In genomic region chr15:87672309-87672897, GRCh38 we compare ENCODE assay signal across 8 cellular contexts.
DNase-seq lines count a peak whose midpoint lies in the region; ATAC-seq and TF ChIP-seq lines count a peak whose summit lies in the region.

No MANE protein-coding gene starts in this region.

- no peak overlapping the region for H2AK5ac ChIP-seq in neuronal stem cell (ENCODE audit: low read depth, low read length)

- no peak overlapping the region for H2BK12ac ChIP-seq in neuronal stem cell (ENCODE audit: low read length)

- no peaks in the 10 kb centered on the region for H3K79me1 ChIP-seq in neuronal stem cell (ENCODE audit: low read depth, low read length)

- H3K4me1 Mint-ChIP-seq in endodermal cell, result no peaks in the 10 kb centered on the region
- H3K4me1 Mint-ChIP-seq in activated CD4-positive, alpha-beta T cell treated with anti-CD3 and anti-CD28 coated beads for 36 hours, result no peaks in the 10 kb centered on the region

- DNase-seq in DMS114 treated with DMSO at 0.1 percent for 48 hours (lab: John Stamatoyannopoulos, UW; ENCODE audit: unreplicated experiment) (peak; percentile 9), NCI-H226 (peak; percentile 51), endodermal cell (peak; percentile 80), neuronal stem cell (ENCODE audit: low spot score) (peak; percentile 32)
- no peak for DNase-seq in activated CD4-positive, alpha-beta T cell treated with anti-CD3 and anti-CD28 coated beads for 36 hours

- H4K91ac ChIP-seq in neuronal stem cell (ENCODE audit: low read depth, low read length, poor library complexity), result no peak overlapping the region

- H4K8ac ChIP-seq in neuronal stem cell (ENCODE audit: low read depth, low read length), result no peak overlapping the region

- 37 to 78% methylated on average over 1 to 4 of the region's 4 CpGs for WGBS in endodermal cell (ENCODE audit: insufficient coverage in 1 of 2, insufficient read length in 1 of 2), 2 experiments
- no CpG with 5 or more reads among the region's 4 CpGs for WGBS in neuronal stem cell (ENCODE audit: extremely low coverage in 2 of 2, insufficient read length in 2 of 2, insufficient replicate concordance in 1 of 2), 2 donors

- no peak overlapping the region for H3K14ac ChIP-seq in neuronal stem cell (ENCODE audit: low read length)

- no peak overlapping the region for H3K23ac ChIP-seq in neuronal stem cell (ENCODE audit: low read depth, low read length, poor library complexity)

- intact Hi-C loops in activated CD4-positive, alpha-beta T cell treated with anti-CD3 and anti-CD28 coated beads for 36 hours (cut with DNase I, micrococcal nuclease), result no loop called here

- H3K9me3 ChIP-seq in endodermal cell (ENCODE audit: control insufficient read depth, low read length), result peaks cover 9% of the 10 kb centered on the region
- peaks cover 0 to under 1% of the 10 kb centered on the region in 2 donors for H3K9me3 ChIP-seq in neuronal stem cell (replicated peaks in 1 of 2; ENCODE audit: control insufficient read depth in 2 of 2, insufficient read depth in 1 of 2, low read depth in 1 of 2, low read length in 2 of 2)

- H2BK15ac ChIP-seq in neuronal stem cell (ENCODE audit: low read length), result no peak overlapping the region

- H3K27ac Mint-ChIP-seq in endodermal cell, result no peak overlapping the region
- H3K27ac Mint-ChIP-seq in activated CD4-positive, alpha-beta T cell treated with anti-CD3 and anti-CD28 coated beads for 36 hours, result no peak overlapping the region

- H3K36me3 ChIP-seq in endodermal cell (ENCODE audit: control insufficient read depth, insufficient read depth, low read length) (no peaks in the 10 kb centered on the region), neuronal stem cell (replicated peaks in 1 of 2; ENCODE audit: control insufficient read depth in 2 of 2, insufficient read depth in 2 of 2, low read length in 2 of 2) (no peaks in the 10 kb centered on the region)

- H2BK5ac ChIP-seq in neuronal stem cell (ENCODE audit: low read length), result no peak overlapping the region

- CTCF ChIA-PET in activated CD4-positive, alpha-beta T cell treated with anti-CD3 and anti-CD28 coated beads for 36 hours (lab: Charles Lee), result no interaction called here

- H3K4me3 ChIP-seq in endodermal cell (ENCODE audit: low read length) (no peak overlapping the region), neuronal stem cell (ENCODE audit: low read length in 2 of 2) (no peak overlapping the region)

- H3K4ac ChIP-seq in neuronal stem cell (ENCODE audit: low read length), result no peak overlapping the region

- peaks cover 7% of the 10 kb centered on the region for H3K27me3 Mint-ChIP-seq in endodermal cell (ENCODE audit: insufficient read depth)
- H3K27me3 Mint-ChIP-seq in activated CD4-positive, alpha-beta T cell treated with anti-CD3 and anti-CD28 coated beads for 36 hours, result peaks cover 4% of the 10 kb centered on the region

- H3K27me3 ChIP-seq in endodermal cell (ENCODE audit: control insufficient read depth, insufficient read depth, low read length, poor library complexity, severe bottlenecking) (peaks cover 4% of the 10 kb centered on the region), neuronal stem cell (ENCODE audit: control insufficient read depth in 3 of 3, insufficient read depth in 3 of 3, low read depth in 1 of 3, low read length in 3 of 3) (no peaks in the 10 kb centered on the region)

- peaks cover 4% of the 10 kb centered on the region for H3K36me3 Mint-ChIP-seq in endodermal cell (ENCODE audit: low read depth)
- peaks cover 6% of the 10 kb centered on the region for H3K36me3 Mint-ChIP-seq in activated CD4-positive, alpha-beta T cell treated with anti-CD3 and anti-CD28 coated beads for 36 hours (ENCODE audit: low read depth)

- H3K9ac ChIP-seq in endodermal cell (ENCODE audit: extremely low read depth, low read length, poor library complexity, severe bottlenecking), result no peak overlapping the region
- H3K9ac ChIP-seq in neuronal stem cell (ENCODE audit: low read depth, low read length, poor library complexity), result no peak overlapping the region

- no peak overlapping the region for H3K4me3 Mint-ChIP-seq in endodermal cell
- H3K4me3 Mint-ChIP-seq in activated CD4-positive, alpha-beta T cell treated with anti-CD3 and anti-CD28 coated beads for 36 hours, result no peak overlapping the region

- H2BK120ac ChIP-seq in neuronal stem cell (ENCODE audit: low read depth, low read length), result no peak overlapping the region

- H3K4me1 ChIP-seq in endodermal cell (ENCODE audit: control insufficient read depth, insufficient read depth, low read length) (no peaks in the 10 kb centered on the region), neuronal stem cell (ENCODE audit: control insufficient read depth in 2 of 2, insufficient read depth in 1 of 2, low read depth in 1 of 2, low read length in 2 of 2) (no peaks in the 10 kb centered on the region)

- H3K27ac ChIP-seq in endodermal cell (ENCODE audit: low read depth, low read length) (no peak overlapping the region), neuronal stem cell (replicated peaks; ENCODE audit: low read length) (no peak overlapping the region)

- ATAC-seq in HG03159 (IDR thresholded peaks at IDR 0.05; ENCODE audit: unreplicated experiment), result no peak
- ATAC-seq in activated CD4-positive, alpha-beta T cell treated with anti-CD3 and anti-CD28 coated beads for 36 hours, result no peak
- no peak for ATAC-seq in HG03097 (IDR thresholded peaks at IDR 0.05; ENCODE audit: low FRiP score, unreplicated experiment)
- ATAC-seq in GM19324 (IDR thresholded peaks at IDR 0.05; ENCODE audit: low FRiP score, unreplicated experiment), result no peak

- peaks cover 15% of the 10 kb centered on the region for H3K9me3 Mint-ChIP-seq in endodermal cell
- peaks cover 17% of the 10 kb centered on the region for H3K9me3 Mint-ChIP-seq in activated CD4-positive, alpha-beta T cell treated with anti-CD3 and anti-CD28 coated beads for 36 hours (ENCODE audit: low read depth)

- no peak overlapping the region for H3K4me2 ChIP-seq in neuronal stem cell (ENCODE audit: insufficient read depth, low read length, poor library complexity, severe bottlenecking)

- POLR2A ChIA-PET in activated CD4-positive, alpha-beta T cell treated with anti-CD3 and anti-CD28 coated beads for 36 hours (lab: Charles Lee), result no interaction called here

- H3K18ac ChIP-seq in neuronal stem cell (ENCODE audit: low read length), result no peak overlapping the region

- peak; percentile 81 for TF ChIP-seq CTCF in endodermal cell (conservative IDR thresholded peaks at IDR 0.05)

- no peak overlapping the region for H2AFZ ChIP-seq in neuronal stem cell (ENCODE audit: low read length)
